8 cellular contexts compared by ENCODE assay signal in the genomic region with DNA sequence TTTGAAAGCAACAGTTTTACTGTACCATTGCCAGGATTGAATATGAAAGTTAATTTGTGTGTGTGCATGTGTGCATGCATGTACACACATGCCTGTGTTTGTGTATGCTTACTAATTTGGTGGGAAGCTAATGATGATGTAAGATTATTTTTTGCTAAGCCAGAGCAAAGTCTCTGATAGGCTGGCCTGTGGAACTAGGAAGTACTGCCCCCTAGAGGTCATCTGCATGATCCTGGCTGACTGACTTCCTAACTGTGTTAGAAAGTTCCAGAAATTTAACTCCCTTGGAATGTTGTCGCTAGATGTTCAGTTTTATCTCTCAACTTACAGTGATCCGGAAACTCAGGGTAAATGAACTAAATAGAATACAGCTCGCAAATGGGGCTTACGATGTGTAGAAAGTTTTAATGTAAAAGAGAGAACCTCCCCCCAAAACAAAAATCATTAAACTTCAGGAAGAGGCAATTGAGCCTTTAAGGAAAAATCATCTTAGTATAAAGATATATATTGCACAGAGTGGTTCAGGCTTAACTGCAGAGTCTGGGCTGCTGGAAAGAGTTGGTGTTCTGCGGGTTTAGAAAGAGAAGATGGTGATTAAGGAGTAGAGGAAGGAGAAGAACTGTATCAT. TPM values are rescaled to one million over a fixed set of nuclear protein-coding genes. Genes with fewer than 3 reads are reported as not detected.
A peak's percentile ranks its signal among the peaks of the same experiment; 100 is the strongest.
DNase-seq lines count a peak whose midpoint lies in the region; ATAC-seq and TF ChIP-seq lines count a peak whose summit lies in the region.

No MANE protein-coding gene starts in this region.

- intact Hi-C loops in Caco-2 (cut with micrococcal nuclease; ENCODE audit: unreplicated experiment) = loop anchor here (1.0 to 2.0 kb wide), 2 partner anchors 149 to 178 kb away; no protein-coding TSS in a partner anchor
- intact Hi-C loops in ascending aorta (cut with DNase I) = no loop called here

- no TSS peak for BruUV-seq in Caco-2 (replicated peaks; lab: Mats Ljungman, UMichigan)

- no peaks in the 10 kb centered on the region for H3K27me3 ChIP-seq in Caco-2 (replicated peaks; ENCODE audit: control insufficient read depth, insufficient read depth, low read length)
- H3K27me3 ChIP-seq in ascending aorta = no peaks in the 10 kb centered on the region

- no peaks in the 10 kb centered on the region for H3K4me1 Mint-ChIP-seq in Caco-2 (ENCODE audit: low read depth, unreplicated experiment)

- no peak overlapping the region for H3K27ac ChIP-seq in ascending aorta

- no peak overlapping the region for H3K4me3 Mint-ChIP-seq in Caco-2 (ENCODE audit: unreplicated experiment)

- CTCF ChIA-PET in Caco-2 (lab: Charles Lee) = interaction anchor here (0.6 to 1.0 kb wide), 3 partner anchors 34 to 178 kb away, joined by 3 read pairs; partner anchors contain the start of gene SLC38A1

- POLR2A ChIA-PET in Caco-2 (lab: Charles Lee) = no interaction called here

- peak; percentile 39 to 63 for DNase-seq in Caco-2
- DNase-seq in RPMI8226 = peak; percentile 20
- DNase-seq in ascending aorta (ENCODE audit: low spot score in 2 of 2) = no peak
- peak; percentile 56 for DNase-seq in iPS-NIHi11 (ENCODE audit: low spot score)
- DNase-seq in stimulated activated CD4-positive, alpha-beta T cell treated with anti-CD3 and anti-CD28 coated beads, Interleukin-4, amount 100 ng/mL, for 1 hour = peak; percentile 33

- H3K36me3 ChIP-seq in Caco-2 (ENCODE audit: control insufficient read depth, insufficient read depth, low read length) (no peaks in the 10 kb centered on the region), ascending aorta (no peaks in the 10 kb centered on the region)

- peaks cover 22% of the 10 kb centered on the region for H3K9me3 Mint-ChIP-seq in Caco-2 (ENCODE audit: unreplicated experiment)

- no peak overlapping the region for H3K27ac Mint-ChIP-seq in Caco-2 (ENCODE audit: unreplicated experiment)

- H3K4me3 ChIP-seq in Caco-2 (ENCODE audit: low read depth, low read length) = no peak overlapping the region
- no peak overlapping the region for H3K4me3 ChIP-seq in ascending aorta

- H3K27me3 Mint-ChIP-seq in Caco-2 (ENCODE audit: insufficient read depth, unreplicated experiment) = peaks cover 3% of the 10 kb centered on the region

- TF ChIP-seq CTCF in Caco-2 (IDR thresholded peaks at IDR 0.05; ENCODE audit: insufficient read depth in 1 of 2, low read depth in 1 of 2, low read length in 1 of 2, severe bottlenecking in 1 of 2, unreplicated experiment in 1 of 2) (peak; percentile 57 to 61), ascending aorta (IDR thresholded peaks at IDR 0.05) (peak in 2 of 3 experiments; percentile 12 to 45)

- no peaks in the 10 kb centered on the region for H3K9me3 ChIP-seq in Caco-2
- H3K9me3 ChIP-seq in ascending aorta = no peaks in the 10 kb centered on the region

- ATAC-seq in GM21723 (IDR thresholded peaks at IDR 0.05; ENCODE audit: unreplicated experiment) = peak; percentile 48
- no peak for ATAC-seq in HG03045 (IDR thresholded peaks at IDR 0.05; ENCODE audit: unreplicated experiment)
- ATAC-seq in HG03139 (IDR thresholded peaks at IDR 0.05; ENCODE audit: unreplicated experiment) = no peak

- H3K36me3 Mint-ChIP-seq in Caco-2 (ENCODE audit: insufficient read depth, unreplicated experiment) = no peaks in the 10 kb centered on the region

- H3K4me1 ChIP-seq in Caco-2 (no peaks in the 10 kb centered on the region), ascending aorta (no peaks in the 10 kb centered on the region)

RNA-seq across cellular contexts. Expression of gene SLC38A1, which starts 34.3 kb away (rescaled TPM):
- 245 and 259 TPM in 2 replicates for total RNA-seq in Caco-2 (2022)
- total RNA-seq in ascending aorta = 12.8 TPM

Comparison
In these comparisons a context has a peak if more than half of its experiments do, and no peak if none do; other contexts are left out.
1. DNase-seq: peak in Caco-2 (2 of 2), RPMI8226 (single experiment), iPS-NIHi11 (single experiment) and stimulated activated CD4-positive, alpha-beta T cell treated with anti-CD3 and anti-CD28 coated beads, Interleukin-4, amount 100 ng/mL, for 1 hour (single experiment); none in ascending aorta (0 of 2).
2. RNA of gene SLC38A1, which starts 34.3 kb away (total RNA-seq): 245 to 259 TPM in Caco-2; 12.8 TPM in ascending aorta (single experiment); every median in the first group is over 10 times any median in the second.